ENCODE assay signal across 28 cellular contexts in genomic region chr6:133495205-133495903, GRCh38.
"Had no signal": no experiment of that assay in that cellular context is flagged by ENCODE, and none has a peak within 500 bp of the region (broad histone marks: within the 10 kb centered on the region; RNA-seq: fewer than 3 reads in every experiment).

No MANE protein-coding gene starts in this region.

- ATAC-seq: esophagus mucosa; gastroesophageal sphincter; natural killer cell treated with Interleukin-12 subunit alpha and Interleukin-12 subunit beta and Interleukin-15 and Interleukin-18, amount 100 ng/mL, for 72 hours; right lobe of liver; stimulated activated naive CD8-positive, alpha-beta T cell treated with anti-CD3 and anti-CD28 coated beads, Interleukin-15, amount 100 ng/mL, for 72 hours had no signal

- H3K4me1 Mint-ChIP-seq: immature natural killer cell; memory B cell; neural crest cell; stimulated activated naive CD8-positive, alpha-beta T cell treated with anti-CD3 and anti-CD28 coated beads, Interleukin-15, amount 100 ng/mL, for 72 hours had no signal

- H3K9me3 ChIP-seq: gastroesophageal sphincter, neutrophil, thyroid gland had no signal

- H3K4me1 ChIP-seq: gastroesophageal sphincter, parathyroid adenoma, right lobe of liver had no signal

- FAIRE-seq: urothelium cell line had no signal

- H3K27me3 ChIP-seq: dorsolateral prefrontal cortex, gastroesophageal sphincter, neutrophil, right lobe of liver, thyroid gland had no signal

- DNase-seq: cerebellar nuclear complex; dorsolateral prefrontal cortex; effector CD4-positive, alpha-beta T cell; foreskin fibroblast; glutamatergic neuron; hypothalamus; immature natural killer cell; islet precursor cell; right lobe of liver; stimulated activated CD4-positive, alpha-beta T cell treated with anti-CD3 and anti-CD28 coated beads, Interleukin-12 subunit alpha, Interleukin-12 subunit beta, amount 100 ng/mL, for 4 hours; stimulated activated CD4-positive, alpha-beta T cell treated with anti-CD3 and anti-CD28 coated beads, Interleukin-1b, Interleukin-23, amount 100 ng/mL, for 48 hours; stimulated activated CD4-positive, alpha-beta T cell treated with anti-CD3 and anti-CD28 coated beads, Interleukin-4, amount 100 ng/mL, for 1 hour; stimulated activated CD8-positive, alpha-beta memory T cell treated with anti-CD3 and anti-CD28 coated beads, Interleukin-4, amount 100 ng/mL, for 48 hours; stimulated activated naive CD4-positive, alpha-beta T cell; stimulated activated naive CD8-positive, alpha-beta T cell treated with anti-CD3 and anti-CD28 coated beads, Interleukin-15, amount 100 ng/mL, for 72 hours; thyroid gland had no signal

- H3K27me3 Mint-ChIP-seq: natural killer cell treated with Interleukin-12 subunit alpha and Interleukin-12 subunit beta and Interleukin-15 and Interleukin-18, amount 100 ng/mL, for 72 hours; progenitor cell of endocrine pancreas had no signal

- H3K36me3 ChIP-seq: gastroesophageal sphincter, neutrophil, right lobe of liver, thyroid gland had no signal

- H3K4me3 ChIP-seq: dorsolateral prefrontal cortex, gastroesophageal sphincter, lung, right lobe of liver, smooth muscle cell, thyroid gland had no signal

- H3K36me3 Mint-ChIP-seq: immature natural killer cell; memory B cell; natural killer cell treated with Interleukin-12 subunit alpha and Interleukin-12 subunit beta and Interleukin-15 and Interleukin-18, amount 100 ng/mL, for 72 hours had no signal

- H3K4me3 Mint-ChIP-seq: immature natural killer cell; memory B cell; natural killer cell treated with Interleukin-12 subunit alpha and Interleukin-12 subunit beta and Interleukin-15 and Interleukin-18, amount 100 ng/mL, for 72 hours; neural crest cell; stimulated activated naive CD8-positive, alpha-beta T cell treated with anti-CD3 and anti-CD28 coated beads, Interleukin-15, amount 100 ng/mL, for 72 hours had no signal

- H3K27ac Mint-ChIP-seq: immature natural killer cell; memory B cell; natural killer cell treated with Interleukin-12 subunit alpha and Interleukin-12 subunit beta and Interleukin-15 and Interleukin-18, amount 100 ng/mL, for 72 hours; progenitor cell of endocrine pancreas; stimulated activated naive CD8-positive, alpha-beta T cell treated with anti-CD3 and anti-CD28 coated beads, Interleukin-15, amount 100 ng/mL, for 72 hours had no signal

- H3K27ac ChIP-seq: dorsolateral prefrontal cortex, epithelial cell of prostate, gastroesophageal sphincter, neutrophil, parathyroid adenoma, right lobe of liver, thyroid gland had no signal
